15 cellular contexts compared by ENCODE assay signal in the genomic region with DNA sequence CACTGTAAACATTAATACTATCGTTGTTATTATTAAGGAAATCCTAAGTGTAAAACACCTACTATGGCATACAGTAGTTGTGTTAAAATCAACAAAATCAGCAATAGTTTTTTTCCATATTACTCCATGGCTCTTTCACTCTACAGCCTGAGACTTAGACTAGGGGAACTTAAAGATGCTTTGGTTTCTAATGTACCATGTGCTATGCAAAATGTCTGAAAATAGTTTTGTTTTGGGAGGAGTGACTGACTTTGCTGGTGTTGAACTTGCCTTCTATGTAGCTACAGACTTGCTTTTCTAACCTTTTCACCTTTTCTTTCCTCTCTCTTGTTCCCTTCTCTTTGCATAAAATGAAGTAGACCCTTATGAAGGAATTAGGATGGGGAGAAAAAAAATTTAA.
"Had no signal": no experiment of that assay in that cellular context is flagged by ENCODE, and none has a peak within 500 bp of the region (broad histone marks: within the 10 kb centered on the region; RNA-seq: fewer than 3 reads in every experiment).

No MANE protein-coding gene starts in this region.

- H3K27ac ChIP-seq: breast epithelium had no signal

- H3K27me3 Mint-ChIP-seq: stimulated activated naive B cell treated with anti-CD40 and anti-IgM and Interleukin-4, amounts not matched to agents 10 μg/mL and 1 μg/mL and 100 μg/mL, for 72 hours had no signal

- H3K4me3 Mint-ChIP-seq: stimulated activated naive B cell treated with anti-CD40 and anti-IgM and Interleukin-4, amounts not matched to agents 10 μg/mL and 1 μg/mL and 100 μg/mL, for 72 hours had no signal

- DNase-seq: activated effector memory CD4-positive, alpha-beta T cell treated with anti-CD3 and anti-CD28 coated beads, Interleukin-2, amount 50 U/mL, for 16 hours; aorta; glutamatergic neuron; islet precursor cell; spleen; stimulated activated CD4-positive, alpha-beta T cell treated with anti-CD3 and anti-CD28 coated beads, Interleukin-1b, Interleukin-23, amount 100 ng/mL, for 48 hours; stimulated activated naive B cell treated with anti-CD40 and anti-IgM and Interleukin-4, amounts not matched to agents 10 μg/mL and 1 μg/mL and 100 μg/mL, for 72 hours; substantia nigra; T1000; trophoblast cell had no signal

- H3K4me1 ChIP-seq: breast epithelium had no signal

- H3K27me3 ChIP-seq: breast epithelium, spleen had no signal

- H3K36me3 ChIP-seq: breast epithelium had no signal

- H3K4me3 ChIP-seq: breast epithelium, spleen had no signal

- ATAC-seq: activated naive CD4-positive, alpha-beta T cell treated with anti-CD3 and anti-CD28 coated beads, Interleukin-2, amount 50 U/mL, for 72 hours; esophagus mucosa; left lobe of liver; sciatic nerve had no signal

- H3K9me3 ChIP-seq: breast epithelium, spleen had no signal
